13 cellular contexts compared by ENCODE assay signal in the genomic region with DNA sequence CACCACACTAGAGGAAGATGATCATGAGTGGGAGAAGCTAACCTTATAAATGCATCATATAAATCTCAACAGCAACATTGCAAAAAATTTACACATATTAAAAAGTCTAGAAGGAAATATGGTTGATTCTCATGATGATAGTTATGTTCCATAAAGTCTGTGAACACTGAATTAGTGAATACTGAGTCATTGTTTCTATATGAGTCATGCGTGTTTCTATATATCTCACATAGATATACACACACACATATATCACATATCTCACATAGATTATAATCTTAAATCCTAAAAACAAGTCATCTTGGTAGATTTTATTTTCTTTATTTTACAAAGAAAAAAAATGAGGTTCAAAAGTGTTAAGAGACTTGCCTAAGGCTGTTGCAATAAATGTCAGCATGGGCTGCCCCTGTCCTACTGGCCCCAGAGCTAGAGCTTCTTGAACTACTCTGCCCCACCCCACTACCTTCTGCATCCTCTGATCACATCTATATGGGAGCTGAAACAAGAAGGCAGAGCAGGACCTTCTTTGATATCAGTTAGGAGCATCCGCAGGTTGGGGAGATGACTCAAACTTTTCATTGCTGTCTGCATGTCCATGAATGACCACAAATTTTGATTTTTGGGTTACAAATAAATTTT.
DNase-seq lines count a peak whose midpoint lies in the region; ATAC-seq and TF ChIP-seq lines count a peak whose summit lies in the region.
"Had no signal": no experiment of that assay in that cellular context is flagged by ENCODE, and none has a peak within 500 bp of the region (broad histone marks: within the 10 kb centered on the region; RNA-seq: fewer than 3 reads in every experiment).

No MANE protein-coding gene starts in this region.

- no peaks in the 10 kb centered on the region for H3K9me3 Mint-ChIP-seq in activated naive CD8-positive, alpha-beta T cell (ENCODE audit: low read depth)
- H3K9me3 Mint-ChIP-seq in activated naive CD8-positive, alpha-beta T cell treated with anti-CD3 and anti-CD28 coated beads for 36 hours: no peaks in the 10 kb centered on the region
- H3K9me3 Mint-ChIP-seq in stimulated activated naive B cell treated with anti-CD40 and anti-IgM and Interleukin-4, amounts not matched to agents 10 μg/mL and 1 μg/mL and 100 μg/mL, for 72 hours: peaks cover 0 to 2% of the 10 kb centered on the region in 2 donors

- no peaks in the 10 kb centered on the region for H3K27me3 ChIP-seq in tibial nerve
- no peaks in the 10 kb centered on the region for H3K27me3 ChIP-seq in psoas muscle (ENCODE audit: insufficient read depth in 3 of 3, low read length in 2 of 3)
- H3K27me3 ChIP-seq: SJSA1 had no signal

- H3K27ac ChIP-seq in tibial nerve (no peak overlapping the region), psoas muscle (no peak overlapping the region)
- H3K27ac ChIP-seq: HL-60, SJSA1 had no signal

- H3K4me3 ChIP-seq in tibial nerve (no peak overlapping the region), psoas muscle (no peak overlapping the region)
- H3K4me3 ChIP-seq: SJSA1 had no signal

- no peaks in the 10 kb centered on the region for H3K36me3 Mint-ChIP-seq in activated naive CD8-positive, alpha-beta T cell
- no peaks in the 10 kb centered on the region for H3K36me3 Mint-ChIP-seq in activated naive CD8-positive, alpha-beta T cell treated with anti-CD3 and anti-CD28 coated beads for 36 hours
- H3K36me3 Mint-ChIP-seq in stimulated activated naive B cell treated with anti-CD40 and anti-IgM and Interleukin-4, amounts not matched to agents 10 μg/mL and 1 μg/mL and 100 μg/mL, for 72 hours: peaks cover 0 to 1% of the 10 kb centered on the region in 2 donors

- intact Hi-C loops in psoas muscle (cut with DNase I): no loop called here

- H3K27me3 Mint-ChIP-seq in activated naive CD8-positive, alpha-beta T cell: no peaks in the 10 kb centered on the region
- peaks cover 12% of the 10 kb centered on the region for H3K27me3 Mint-ChIP-seq in activated naive CD8-positive, alpha-beta T cell treated with anti-CD3 and anti-CD28 coated beads for 36 hours
- H3K27me3 Mint-ChIP-seq in stimulated activated naive B cell treated with anti-CD40 and anti-IgM and Interleukin-4, amounts not matched to agents 10 μg/mL and 1 μg/mL and 100 μg/mL, for 72 hours: peaks cover 1 to 8% of the 10 kb centered on the region in 2 donors

- no peaks in the 10 kb centered on the region for H3K4me1 Mint-ChIP-seq in activated naive CD8-positive, alpha-beta T cell (ENCODE audit: low read depth)
- H3K4me1 Mint-ChIP-seq in activated naive CD8-positive, alpha-beta T cell treated with anti-CD3 and anti-CD28 coated beads for 36 hours: peaks cover 2% of the 10 kb centered on the region
- H3K4me1 Mint-ChIP-seq in stimulated activated naive B cell treated with anti-CD40 and anti-IgM and Interleukin-4, amounts not matched to agents 10 μg/mL and 1 μg/mL and 100 μg/mL, for 72 hours: no peaks in the 10 kb centered on the region

- WGBS in tibial nerve, 2 donors: 91 to 97% methylated on average over 2 of the region's 2 CpGs
- 92 to 99% (median 97%) methylated on average over 2 of the region's 2 CpGs for WGBS in psoas muscle, 3 donors

- no peak for TF ChIP-seq EP300 in tibial nerve (IDR thresholded peaks at IDR 0.05)

- H3K36me3 ChIP-seq in tibial nerve (no peaks in the 10 kb centered on the region), psoas muscle (ENCODE audit: insufficient read depth in 1 of 2, low read depth in 1 of 2) (no peaks in the 10 kb centered on the region)
- H3K36me3 ChIP-seq: SJSA1 had no signal

- H3K27ac Mint-ChIP-seq in activated naive CD8-positive, alpha-beta T cell: peak overlapping the region; percentile 8
- no peak overlapping the region for H3K27ac Mint-ChIP-seq in activated naive CD8-positive, alpha-beta T cell treated with anti-CD3 and anti-CD28 coated beads for 36 hours
- peak overlapping the region; percentile 32 for H3K27ac Mint-ChIP-seq in stimulated activated naive B cell treated with anti-CD40 and anti-IgM and Interleukin-4, amounts not matched to agents 10 μg/mL and 1 μg/mL and 100 μg/mL, for 72 hours

- TF ChIP-seq CTCF in tibial nerve (IDR thresholded peaks at IDR 0.05) (no peak), psoas muscle (IDR thresholded peaks at IDR 0.05) (no peak)

- H3K4me1 ChIP-seq in tibial nerve (no peaks in the 10 kb centered on the region), psoas muscle (no peaks in the 10 kb centered on the region)
- H3K4me1 ChIP-seq: SJSA1 had no signal

- DNase-seq in activated naive CD8-positive, alpha-beta T cell treated with anti-CD3 and anti-CD28 coated beads for 36 hours: no peak
- DNase-seq in stimulated activated naive B cell treated with anti-CD40 and anti-IgM and Interleukin-4, amounts not matched to agents 10 μg/mL and 1 μg/mL and 100 μg/mL, for 72 hours: no peak
- DNase-seq in mesenteric fat pad (ENCODE audit: low spot score) (no peak), tibial nerve (ENCODE audit: low spot score in 2 of 2) (no peak), psoas muscle (no peak)
- DNase-seq: NCI-H1092, NCI-H69, right cardiac atrium had no signal

- H3K9me3 ChIP-seq in tibial nerve (peaks cover 0 to 20% (median 0%) of the 10 kb centered on the region in 4 donors), psoas muscle (no peaks in the 10 kb centered on the region)
- H3K9me3 ChIP-seq: SJSA1 had no signal

- no peak overlapping the region for H3K4me3 Mint-ChIP-seq in activated naive CD8-positive, alpha-beta T cell
- H3K4me3 Mint-ChIP-seq in activated naive CD8-positive, alpha-beta T cell treated with anti-CD3 and anti-CD28 coated beads for 36 hours: no peak overlapping the region
- no peak overlapping the region for H3K4me3 Mint-ChIP-seq in stimulated activated naive B cell treated with anti-CD40 and anti-IgM and Interleukin-4, amounts not matched to agents 10 μg/mL and 1 μg/mL and 100 μg/mL, for 72 hours

- TF ChIP-seq POLR2A in tibial nerve (IDR thresholded peaks at IDR 0.05): no peak

- ATAC-seq in GM21786 (IDR thresholded peaks at IDR 0.05; ENCODE audit: unreplicated experiment): peak; percentile 87
- ATAC-seq in HG03469 (IDR thresholded peaks at IDR 0.05; ENCODE audit: unreplicated experiment): peak; percentile 85
- no peak for ATAC-seq in stimulated activated naive B cell treated with anti-CD40 and anti-IgM and Interleukin-4, amounts not matched to agents 10 μg/mL and 1 μg/mL and 100 μg/mL, for 72 hours (replicated peaks)
- ATAC-seq in psoas muscle: no peak
- ATAC-seq: right cardiac atrium had no signal

Comparison
In these comparisons a context has a peak if more than half of its experiments do, and no peak if none do; other contexts are left out.
1. ATAC-seq: peak in GM21786 (single experiment) and HG03469 (single experiment); none in stimulated activated naive B cell treated with anti-CD40 and anti-IgM and Interleukin-4, amounts not matched to agents 10 μg/mL and 1 μg/mL and 100 μg/mL, for 72 hours (0 of 2) and psoas muscle (0 of 4).